In genomic region chr19:53553865-53554791, GRCh38 we compare ENCODE assay signal across 1 cellular context.
TF ChIP-seq lines count a peak whose summit lies in the region.

No MANE protein-coding gene starts in this region.

TF ChIP-seq in WTC11, 78 proteins besides CTCF, POLR2A, EP300 and RAD21 (continued from another document):
- no peak for TF ChIP-seq PRDM15 (CRISPR knock-in tag; IDR thresholded peaks at IDR 0.05)
- TF ChIP-seq FOXP4 (CRISPR knock-in tag; IDR thresholded peaks at IDR 0.05) = no peak
- TF ChIP-seq IRF1 (CRISPR knock-in tag; IDR thresholded peaks at IDR 0.05) = no peak
- TF ChIP-seq SOX15 (CRISPR knock-in tag; IDR thresholded peaks at IDR 0.05) = no peak
- no peak for TF ChIP-seq JUN (CRISPR knock-in tag; IDR thresholded peaks at IDR 0.05)
